In the genomic region with DNA sequence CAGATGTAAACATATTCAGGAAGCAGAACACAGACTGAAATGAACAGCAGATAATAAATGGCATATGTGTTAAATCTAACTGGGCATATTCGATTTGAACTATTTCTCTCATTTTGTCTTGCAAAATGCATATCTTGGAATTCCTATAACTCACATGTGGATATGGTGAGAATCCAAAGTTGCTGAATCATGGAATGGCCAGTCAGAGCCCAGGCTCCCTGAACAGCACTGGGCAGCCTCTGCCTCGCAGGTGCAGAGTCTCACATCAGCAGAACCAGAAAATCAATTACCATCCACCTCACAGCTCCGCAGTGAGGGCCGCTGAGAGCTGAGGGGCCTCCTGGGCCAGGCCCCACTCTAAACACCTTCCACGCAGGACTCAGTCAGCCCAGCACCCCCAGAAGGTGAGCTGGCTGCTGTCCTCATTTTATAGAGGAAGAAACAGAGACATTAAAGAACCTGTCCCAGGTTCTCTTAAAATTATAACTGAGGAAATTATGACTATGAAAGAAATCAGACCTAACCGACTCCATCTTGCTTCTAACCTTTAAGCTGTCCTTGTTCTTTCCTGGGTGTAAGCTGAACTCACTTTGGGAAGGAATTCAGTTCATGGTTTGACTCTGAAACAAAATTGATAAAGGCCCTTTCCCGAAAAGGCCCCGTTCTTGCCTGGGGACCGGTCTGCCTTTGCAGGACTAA, we compare ENCODE assay signal across 18 cellular contexts.
"Had no signal": no experiment of that assay in that cellular context is flagged by ENCODE, and none has a peak within 500 bp of the region (broad histone marks: within the 10 kb centered on the region; RNA-seq: fewer than 3 reads in every experiment).

No MANE protein-coding gene starts in this region.

- DNase-seq: dermis blood vessel endothelial cell; effector memory CD8-positive, alpha-beta T cell; left cardiac atrium; left lung; mammary epithelial cell; nucleus accumbens; ovary; right lobe of liver; small intestine; stimulated activated CD4-positive, alpha-beta T cell treated with anti-CD3 and anti-CD28 coated beads, Interleukin-12 subunit alpha, Interleukin-12 subunit beta, amount 100 ng/mL, for 4 hours; stimulated activated CD4-positive, alpha-beta T cell treated with anti-CD3 and anti-CD28 coated beads, Interleukin-1b, Interleukin-23, amount 100 ng/mL, for 48 hours; stimulated activated CD4-positive, alpha-beta T cell treated with anti-CD3 and anti-CD28 coated beads, Interleukin-4, amount 100 ng/mL, for 1 hour; stimulated activated CD8-positive, alpha-beta memory T cell treated with anti-CD3 and anti-CD28 coated beads, Interleukin-4, amount 100 ng/mL, for 48 hours; stimulated activated naive CD4-positive, alpha-beta T cell; stimulated activated naive CD8-positive, alpha-beta T cell treated with anti-CD3 and anti-CD28 coated beads, Interleukin-15, amount 100 ng/mL, for 72 hours; thyroid gland; trophoblast cell had no signal

- H3K4me1 Mint-ChIP-seq: stimulated activated naive CD8-positive, alpha-beta T cell treated with anti-CD3 and anti-CD28 coated beads, Interleukin-15, amount 100 ng/mL, for 72 hours had no signal

- ATAC-seq: effector memory CD8-positive, alpha-beta T cell; left lung; naive thymus-derived CD8-positive, alpha-beta T cell; right lobe of liver; stimulated activated naive CD8-positive, alpha-beta T cell treated with anti-CD3 and anti-CD28 coated beads, Interleukin-15, amount 100 ng/mL, for 72 hours had no signal

- H3K36me3 Mint-ChIP-seq: naive thymus-derived CD8-positive, alpha-beta T cell had no signal

- H3K9me3 Mint-ChIP-seq: effector memory CD8-positive, alpha-beta T cell; naive thymus-derived CD8-positive, alpha-beta T cell; stimulated activated naive CD8-positive, alpha-beta T cell treated with anti-CD3 and anti-CD28 coated beads, Interleukin-15, amount 100 ng/mL, for 72 hours had no signal

- H3K4me3 Mint-ChIP-seq: effector memory CD8-positive, alpha-beta T cell; naive thymus-derived CD8-positive, alpha-beta T cell; stimulated activated naive CD8-positive, alpha-beta T cell treated with anti-CD3 and anti-CD28 coated beads, Interleukin-15, amount 100 ng/mL, for 72 hours had no signal
